Comparison of ENCODE assay signal across 15 cellular contexts in the genomic region with DNA sequence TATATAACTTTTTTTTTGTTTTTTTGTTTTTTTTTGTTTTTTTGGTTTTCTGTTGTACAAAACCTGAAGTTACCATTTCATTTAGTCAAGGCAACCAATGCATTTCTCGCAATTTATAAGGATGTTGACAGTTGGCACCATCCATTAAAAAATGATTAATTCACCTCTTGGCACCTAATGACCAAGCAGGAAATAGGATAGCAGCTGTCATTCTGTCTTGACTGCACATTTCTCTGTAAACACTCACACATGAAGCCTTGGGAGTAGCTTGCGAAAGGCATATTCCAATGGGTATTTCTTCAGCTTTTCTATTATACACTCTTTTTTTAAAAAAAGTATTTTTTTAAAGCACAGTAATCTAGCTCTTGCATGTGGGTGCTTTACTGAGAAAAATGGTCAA.
"Had no signal": no experiment of that assay in that cellular context is flagged by ENCODE, and none has a peak within 500 bp of the region (broad histone marks: within the 10 kb centered on the region; RNA-seq: fewer than 3 reads in every experiment).

No MANE protein-coding gene starts in this region.

- ATAC-seq: activated naive CD4-positive, alpha-beta T cell treated with anti-CD3 and anti-CD28 coated beads, Interleukin-2, amount 50 U/mL, for 72 hours; activated T-cell treated with anti-CD3 and anti-CD28 coated beads, Interleukin-2, amount 50 U/mL, for 4 hours; foreskin keratinocyte; left colon; natural killer cell had no signal

- H3K4me3 ChIP-seq: esophagus muscularis mucosa, skin epidermis, thyroid gland had no signal

- DNase-seq: activated CD4-positive, alpha-beta memory T cell treated with anti-CD3 and anti-CD28 coated beads for 36 hours; activated CD4-positive, alpha-beta T cell treated with anti-CD3 and anti-CD28 coated beads for 1 hour; activated effector memory CD4-positive, alpha-beta T cell treated with anti-CD3 and anti-CD28 coated beads, Interleukin-2, amount 50 U/mL, for 16 hours; activated T-cell treated with anti-CD3 and anti-CD28 coated beads, Interleukin-2, amount 50 U/mL, for 4 hours; amygdala; cerebellar nuclear complex; foreskin keratinocyte; left colon; natural killer cell; posterior cingulate gyrus; T-helper 9 cell; thyroid gland had no signal
